ENCODE assay signal across 13 cellular contexts in the genomic region with DNA sequence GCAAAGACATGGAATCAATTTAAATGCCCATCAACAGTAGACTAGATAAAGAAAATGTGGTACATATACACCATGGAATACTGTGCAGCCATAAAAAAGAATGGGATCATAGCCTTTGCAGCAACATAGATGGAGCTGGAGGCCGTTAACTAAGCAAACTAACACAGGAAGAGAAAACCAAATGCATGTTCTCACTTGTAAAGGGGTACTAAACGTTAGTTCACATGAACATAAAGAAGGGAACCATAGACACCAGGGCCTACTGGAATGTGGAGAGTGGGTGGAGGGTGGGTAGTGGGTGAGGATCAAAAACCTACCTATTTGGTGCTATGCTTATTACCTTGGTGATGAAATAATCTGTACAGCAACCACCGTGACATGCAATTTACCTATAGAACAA.
DNase-seq lines count a peak whose midpoint lies in the region; ATAC-seq, FAIRE-seq and TF ChIP-seq lines count a peak whose summit lies in the region.
"Had no signal": no experiment of that assay in that cellular context is flagged by ENCODE, and none has a peak within 500 bp of the region (broad histone marks: within the 10 kb centered on the region; RNA-seq: fewer than 3 reads in every experiment).

No MANE protein-coding gene starts in this region.

- H3K4me1 ChIP-seq in mucosa of rectum (ENCODE audit: control insufficient read depth in 2 of 2, insufficient read depth in 2 of 2, low read length in 2 of 2) (no peaks in the 10 kb centered on the region), small intestine (ENCODE audit: control insufficient read depth in 2 of 2, insufficient read depth in 1 of 2, low read depth in 1 of 2, low read length in 1 of 2) (peaks cover 0 to 2% of the 10 kb centered on the region in 2 donors)

- H3K36me3 ChIP-seq in mucosa of rectum (ENCODE audit: control insufficient read depth in 2 of 2, insufficient read depth in 2 of 2, low read length in 2 of 2): no peaks in the 10 kb centered on the region
- no peaks in the 10 kb centered on the region for H3K36me3 ChIP-seq in small intestine (ENCODE audit: control insufficient read depth in 2 of 2, insufficient read depth in 2 of 2, low read length in 2 of 2)

- peaks cover 70% of the 10 kb centered on the region for H3K36me3 Mint-ChIP-seq in activated CD8-positive, alpha-beta T cell treated with anti-CD3 and anti-CD28 coated beads, Interleukin-2, amount 10 ng/mL, durations not matched to agents 7 days and 5 days (ENCODE audit: low read depth)
- H3K36me3 Mint-ChIP-seq in activated CD8-positive, alpha-beta T cell treated with anti-CD3 and anti-CD28 coated beads for 36 hours (ENCODE audit: low read depth): peaks cover 61% of the 10 kb centered on the region
- peaks cover 2% of the 10 kb centered on the region for H3K36me3 Mint-ChIP-seq in osteocyte (ENCODE audit: unreplicated experiment)

- H3K4me3 Mint-ChIP-seq in activated CD8-positive, alpha-beta T cell treated with anti-CD3 and anti-CD28 coated beads, Interleukin-2, amount 10 ng/mL, durations not matched to agents 7 days and 5 days: no peak overlapping the region
- no peak overlapping the region for H3K4me3 Mint-ChIP-seq in activated CD8-positive, alpha-beta T cell treated with anti-CD3 and anti-CD28 coated beads for 36 hours
- H3K4me3 Mint-ChIP-seq in osteocyte (ENCODE audit: unreplicated experiment): no peak overlapping the region
- H3K4me3 Mint-ChIP-seq: GM23338 had no signal

- H3K27me3 ChIP-seq in mucosa of rectum (ENCODE audit: control insufficient read depth in 2 of 2, insufficient read depth in 2 of 2, low read length in 2 of 2): no peaks in the 10 kb centered on the region
- H3K27me3 ChIP-seq in small intestine (ENCODE audit: control insufficient read depth in 2 of 2, insufficient read depth in 2 of 2, low read length in 2 of 2): no peaks in the 10 kb centered on the region

- no peak for ATAC-seq in activated CD8-positive, alpha-beta T cell treated with anti-CD3 and anti-CD28 coated beads, Interleukin-2, amount 10 ng/mL, durations not matched to agents 7 days and 5 days
- no peak for ATAC-seq in activated CD8-positive, alpha-beta T cell treated with anti-CD3 and anti-CD28 coated beads for 36 hours
- ATAC-seq in GM21528 (IDR thresholded peaks at IDR 0.05; ENCODE audit: low FRiP score, unreplicated experiment) (peak; percentile 20), HG03460 (IDR thresholded peaks at IDR 0.05; ENCODE audit: unreplicated experiment) (peak; percentile 16)
- ATAC-seq: GM23338 had no signal

- H3K27ac ChIP-seq in mucosa of rectum (ENCODE audit: low read depth in 2 of 2, low read length in 2 of 2): peak overlapping the region; percentile 44 to 67
- peak overlapping the region in 1 of 2 donors; percentile 70 for H3K27ac ChIP-seq in small intestine (ENCODE audit: low read depth in 1 of 2, low read length in 1 of 2)

- H3K27me3 Mint-ChIP-seq in activated CD8-positive, alpha-beta T cell treated with anti-CD3 and anti-CD28 coated beads, Interleukin-2, amount 10 ng/mL, durations not matched to agents 7 days and 5 days (ENCODE audit: low read depth): no peaks in the 10 kb centered on the region
- no peaks in the 10 kb centered on the region for H3K27me3 Mint-ChIP-seq in activated CD8-positive, alpha-beta T cell treated with anti-CD3 and anti-CD28 coated beads for 36 hours
- no peaks in the 10 kb centered on the region for H3K27me3 Mint-ChIP-seq in osteocyte (ENCODE audit: unreplicated experiment)

- FAIRE-seq in small intestine (lab: Jason Lieb, UNC): no peak
- FAIRE-seq: A204.1 had no signal

- TF ChIP-seq CTCF in activated CD8-positive, alpha-beta T cell treated with anti-CD3 and anti-CD28 coated beads for 36 hours (IDR thresholded peaks at IDR 0.05): no peak
- no peak for TF ChIP-seq CTCF in osteocyte (IDR thresholded peaks at IDR 0.05)

- WGBS in small intestine, 3 donors: 80 to 81% (median 81%) methylated on average over 3 of the region's 3 CpGs

- POLR2A ChIA-PET in activated CD8-positive, alpha-beta T cell treated with anti-CD3 and anti-CD28 coated beads, Interleukin-2, amount 10 ng/mL, durations not matched to agents 7 days and 5 days (lab: Charles Lee): interaction anchor here (1.8 kb wide), 1 partner anchor 15 kb away, joined by 6 read pairs; no protein-coding TSS in a partner anchor
- POLR2A ChIA-PET in activated CD8-positive, alpha-beta T cell treated with anti-CD3 and anti-CD28 coated beads for 36 hours (lab: Charles Lee): interaction anchor here (0.5 kb wide), 1 partner anchor 132 kb away, joined by 4 read pairs; no protein-coding TSS in a partner anchor

- no peak overlapping the region for H3K4me3 ChIP-seq in mucosa of rectum (ENCODE audit: low read length in 2 of 2)
- no peak overlapping the region for H3K4me3 ChIP-seq in small intestine (ENCODE audit: low read depth in 1 of 2, low read length in 2 of 2)
- H3K4me3 ChIP-seq: GM23338 had no signal

- CTCF ChIA-PET in activated CD8-positive, alpha-beta T cell treated with anti-CD3 and anti-CD28 coated beads, Interleukin-2, amount 10 ng/mL, durations not matched to agents 7 days and 5 days (lab: Charles Lee): interaction anchor here (0.6 to 10.4 kb wide), 5 partner anchors 9 to 234 kb away, joined by 3 to 55 read pairs (median 5); no protein-coding TSS in a partner anchor
- CTCF ChIA-PET in activated CD8-positive, alpha-beta T cell treated with anti-CD3 and anti-CD28 coated beads for 36 hours (lab: Charles Lee): interaction anchor here (1.0 to 2.0 kb wide), 3 partner anchors 9 to 263 kb away, joined by 4 to 6 read pairs (median 4); no protein-coding TSS in a partner anchor

- intact Hi-C loops in activated CD8-positive, alpha-beta T cell treated with anti-CD3 and anti-CD28 coated beads for 36 hours (cut with micrococcal nuclease): no loop called here

- no peak overlapping the region for H3K9ac ChIP-seq in mucosa of rectum (ENCODE audit: low read depth in 1 of 2, low read length in 2 of 2)

- H3K4me1 Mint-ChIP-seq in activated CD8-positive, alpha-beta T cell treated with anti-CD3 and anti-CD28 coated beads, Interleukin-2, amount 10 ng/mL, durations not matched to agents 7 days and 5 days (ENCODE audit: low read depth): peaks cover 57% of the 10 kb centered on the region
- peaks cover 37% of the 10 kb centered on the region for H3K4me1 Mint-ChIP-seq in activated CD8-positive, alpha-beta T cell treated with anti-CD3 and anti-CD28 coated beads for 36 hours (ENCODE audit: low read depth)
- peaks cover 12% of the 10 kb centered on the region for H3K4me1 Mint-ChIP-seq in osteocyte (ENCODE audit: unreplicated experiment)
- H3K4me1 Mint-ChIP-seq: GM23338 had no signal

- peak overlapping the region; percentile 80 for H3K27ac Mint-ChIP-seq in activated CD8-positive, alpha-beta T cell treated with anti-CD3 and anti-CD28 coated beads, Interleukin-2, amount 10 ng/mL, durations not matched to agents 7 days and 5 days
- no peak overlapping the region for H3K27ac Mint-ChIP-seq in activated CD8-positive, alpha-beta T cell treated with anti-CD3 and anti-CD28 coated beads for 36 hours
- H3K27ac Mint-ChIP-seq in osteocyte (ENCODE audit: unreplicated experiment): no peak overlapping the region
- H3K27ac Mint-ChIP-seq: GM23338 had no signal

- H3K9me3 ChIP-seq in mucosa of rectum (ENCODE audit: control insufficient read depth in 2 of 2, low read length in 2 of 2) (no peaks in the 10 kb centered on the region), small intestine (ENCODE audit: control insufficient read depth, low read depth) (no peaks in the 10 kb centered on the region)

- H3K9me3 Mint-ChIP-seq in activated CD8-positive, alpha-beta T cell treated with anti-CD3 and anti-CD28 coated beads, Interleukin-2, amount 10 ng/mL, durations not matched to agents 7 days and 5 days (ENCODE audit: insufficient read depth): no peaks in the 10 kb centered on the region
- H3K9me3 Mint-ChIP-seq in activated CD8-positive, alpha-beta T cell treated with anti-CD3 and anti-CD28 coated beads for 36 hours: no peaks in the 10 kb centered on the region
- H3K9me3 Mint-ChIP-seq in osteocyte (ENCODE audit: unreplicated experiment): no peaks in the 10 kb centered on the region
- H3K9me3 Mint-ChIP-seq: GM23338 had no signal

- DNase-seq in activated CD8-positive, alpha-beta T cell treated with anti-CD3 and anti-CD28 coated beads, Interleukin-2, amount 10 ng/mL, durations not matched to agents 7 days and 5 days: no peak
- DNase-seq in activated CD8-positive, alpha-beta T cell treated with anti-CD3 and anti-CD28 coated beads for 36 hours: no peak
- no peak for DNase-seq in osteocyte (ENCODE audit: extremely low spot score, unreplicated experiment)
- DNase-seq in small intestine: no peak
- DNase-seq in DMS153 (lab: John Stamatoyannopoulos, UW): no peak
- DNase-seq: DMS 273 treated with DMSO at 0.1 percent for 48 hours; NCI-H2171 treated with DMSO at 0.1 percent for 48 hours; stimulated activated CD4-positive, alpha-beta T cell treated with anti-CD3 and anti-CD28 coated beads, Interleukin-12 subunit alpha, Interleukin-12 subunit beta, amount 100 ng/mL, for 4 hours had no signal

Comparison
In these comparisons a context has a peak if more than half of its experiments do, and no peak if none do; other contexts are left out.
1. ATAC-seq: peak in GM21528 (single experiment) and HG03460 (single experiment); none in activated CD8-positive, alpha-beta T cell treated with anti-CD3 and anti-CD28 coated beads, Interleukin-2, amount 10 ng/mL, durations not matched to agents 7 days and 5 days (single experiment) and activated CD8-positive, alpha-beta T cell treated with anti-CD3 and anti-CD28 coated beads for 36 hours (single experiment).